10 cellular contexts compared by ENCODE assay signal in the genomic region with DNA sequence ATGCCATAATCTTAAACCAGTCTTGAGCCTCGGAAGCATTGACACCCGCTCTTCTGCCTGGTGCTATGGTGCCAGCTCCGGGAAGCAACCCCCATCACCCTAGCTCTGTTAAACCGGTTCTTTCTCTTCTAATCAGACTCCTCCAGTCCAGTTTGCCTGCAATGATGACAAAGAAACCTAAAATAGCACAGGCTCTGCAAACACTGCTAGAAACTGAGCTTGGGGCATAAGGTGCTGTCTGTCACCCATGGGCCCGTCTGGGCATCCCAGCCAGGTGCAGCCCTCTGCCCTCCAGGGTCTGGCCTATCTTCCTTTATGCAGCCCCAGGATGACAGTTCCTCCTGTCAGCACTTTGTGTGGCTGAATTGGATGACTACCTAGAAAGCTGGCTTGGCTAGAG. TPM values are rescaled to one million over a fixed set of nuclear protein-coding genes. Genes with fewer than 3 reads are reported as not detected.
A peak's percentile ranks its signal among the peaks of the same experiment; 100 is the strongest.
DNase-seq lines count a peak whose midpoint lies in the region; ATAC-seq, FAIRE-seq and TF ChIP-seq lines count a peak whose summit lies in the region.
"Had no signal": no experiment of that assay in that cellular context is flagged by ENCODE, and none has a peak within 500 bp of the region (broad histone marks: within the 10 kb centered on the region; RNA-seq: fewer than 3 reads in every experiment).

No MANE protein-coding gene starts in this region.

- H3K27ac ChIP-seq in astrocyte (ENCODE audit: low read depth, low read length) = peak overlapping the region; percentile 81
- H3K27ac ChIP-seq in left lung = peak overlapping the region; percentile 65 to 78
- H3K27ac ChIP-seq in thoracic aorta = peak overlapping the region; percentile 82 to 90

- CTCF ChIA-PET in activated CD4-positive, alpha-beta T cell treated with anti-CD3 and anti-CD28 coated beads, Interleukin-2, amount 10 ng/mL, durations not matched to agents 7 days and 5 days (lab: Charles Lee) = interaction anchor here (0.8 to 10.3 kb wide), 12 partner anchors 9 to 265 kb away, joined by 3 to 161 read pairs (median 4); no protein-coding TSS in a partner anchor
- CTCF ChIA-PET in T-cell (lab: Charles Lee) = interaction anchor here (0.6 to 5.0 kb wide), 10 partner anchors 9 to 193 kb away, joined by 3 to 63 read pairs (median 5); no protein-coding TSS in a partner anchor

- no peak for FAIRE-seq in astrocyte (lab: Jason Lieb, UNC)

- no peaks in the 10 kb centered on the region for H3K27me3 Mint-ChIP-seq in IgD-negative memory B cell
- no peaks in the 10 kb centered on the region for H3K27me3 Mint-ChIP-seq in astrocyte (ENCODE audit: low read depth, unreplicated experiment)
- H3K27me3 Mint-ChIP-seq in activated CD4-positive, alpha-beta T cell treated with anti-CD3 and anti-CD28 coated beads, Interleukin-2, amount 10 ng/mL, durations not matched to agents 7 days and 5 days = peaks cover 13% of the 10 kb centered on the region
- no peaks in the 10 kb centered on the region for H3K27me3 Mint-ChIP-seq in T-cell

- H3K79me2 ChIP-seq in astrocyte (ENCODE audit: insufficient read depth, low read length) = no peaks in the 10 kb centered on the region

- intact Hi-C loops in left lung (cut with DNase I) = loop anchor here in 1 of 2 donors (5.0 kb wide), 1 partner anchor 54 kb away; no protein-coding TSS in a partner anchor

- POLR2A ChIA-PET in activated CD4-positive, alpha-beta T cell treated with anti-CD3 and anti-CD28 coated beads, Interleukin-2, amount 10 ng/mL, durations not matched to agents 7 days and 5 days (lab: Charles Lee) = no interaction called here
- POLR2A ChIA-PET in T-cell (lab: Charles Lee) = no interaction called here

- H3K36me3 Mint-ChIP-seq in IgD-negative memory B cell (no peaks in the 10 kb centered on the region), astrocyte (ENCODE audit: low read depth, unreplicated experiment) (peaks cover 3% of the 10 kb centered on the region), T-cell (no peaks in the 10 kb centered on the region)
- no peaks in the 10 kb centered on the region for H3K36me3 Mint-ChIP-seq in activated CD4-positive, alpha-beta T cell treated with anti-CD3 and anti-CD28 coated beads, Interleukin-2, amount 10 ng/mL, durations not matched to agents 7 days and 5 days (ENCODE audit: low read depth)

- ATAC-seq in left lung (peak; percentile 61), thoracic aorta (ENCODE audit: insufficient number of reproducible peaks, low FRiP score, low read depth) (no peak), T-cell (replicated peaks in 1 of 4) (no peak), HG02970 (IDR thresholded peaks at IDR 0.05; ENCODE audit: low FRiP score, unreplicated experiment) (no peak)

- no peaks in the 10 kb centered on the region for H4K20me1 ChIP-seq in astrocyte (ENCODE audit: insufficient read depth, low read length)

- peaks cover 46% of the 10 kb centered on the region for H3K4me1 ChIP-seq in astrocyte (ENCODE audit: insufficient read depth, low read length)
- peaks cover 29 to 35% of the 10 kb centered on the region in 2 donors for H3K4me1 ChIP-seq in left lung
- peaks cover 26 to 39% of the 10 kb centered on the region in 2 donors for H3K4me1 ChIP-seq in thoracic aorta (ENCODE audit: control insufficient read depth in 1 of 2, low read depth in 2 of 2)

- peak overlapping the region in 2 of 3 donors; percentile 30 to 83 for H3K27ac Mint-ChIP-seq in IgD-negative memory B cell
- peak overlapping the region; percentile 60 for H3K27ac Mint-ChIP-seq in astrocyte (ENCODE audit: unreplicated experiment)
- no peak overlapping the region for H3K27ac Mint-ChIP-seq in activated CD4-positive, alpha-beta T cell treated with anti-CD3 and anti-CD28 coated beads, Interleukin-2, amount 10 ng/mL, durations not matched to agents 7 days and 5 days
- H3K27ac Mint-ChIP-seq in T-cell = no peak overlapping the region

- peak overlapping the region; percentile 5 for H3K9ac ChIP-seq in astrocyte (ENCODE audit: low read length)

- no peak overlapping the region for H3K4me3 ChIP-seq in astrocyte (ENCODE audit: insufficient read depth, low read depth, low read length)
- H3K4me3 ChIP-seq in left lung = no peak overlapping the region
- H3K4me3 ChIP-seq in thoracic aorta = no peak overlapping the region
- H3K4me3 ChIP-seq: ovary had no signal

- TF ChIP-seq CTCF in astrocyte (IDR thresholded peaks at IDR 0.05; ENCODE audit: insufficient read depth, low read depth, low read length) = no peak
- no peak for TF ChIP-seq CTCF in left lung (IDR thresholded peaks at IDR 0.05)
- TF ChIP-seq CTCF in thoracic aorta (IDR thresholded peaks at IDR 0.05) = no peak

- H3K9me3 Mint-ChIP-seq in IgD-negative memory B cell (no peaks in the 10 kb centered on the region), astrocyte (ENCODE audit: unreplicated experiment) (no peaks in the 10 kb centered on the region), T-cell (no peaks in the 10 kb centered on the region)
- H3K9me3 Mint-ChIP-seq in activated CD4-positive, alpha-beta T cell treated with anti-CD3 and anti-CD28 coated beads, Interleukin-2, amount 10 ng/mL, durations not matched to agents 7 days and 5 days = no peaks in the 10 kb centered on the region

- DNase-seq in astrocyte (ENCODE audit: low read depth) (no peak), left lung (no peak), thoracic aorta (ENCODE audit: low spot score) (no peak), T-cell (no peak), NK-92 (lab: John Stamatoyannopoulos, UW; ENCODE audit: unreplicated experiment) (no peak)
- no peak for DNase-seq in activated CD4-positive, alpha-beta T cell treated with anti-CD3 and anti-CD28 coated beads, Interleukin-2, amount 10 ng/mL, durations not matched to agents 7 days and 5 days
- DNase-seq: activated naive CD4-positive, alpha-beta T cell treated with anti-CD3 and anti-CD28 coated beads, Interleukin-2, amount 50 U/mL, for 16 hours; ovary had no signal

- H3K36me3 ChIP-seq in astrocyte (ENCODE audit: insufficient read depth, low read length) = no peaks in the 10 kb centered on the region
- no peaks in the 10 kb centered on the region for H3K36me3 ChIP-seq in left lung
- no peaks in the 10 kb centered on the region for H3K36me3 ChIP-seq in thoracic aorta
- H3K36me3 ChIP-seq: ovary had no signal

- H2AFZ ChIP-seq in astrocyte (ENCODE audit: low read depth, low read length) = no peak overlapping the region

- no peaks in the 10 kb centered on the region for H3K9me3 ChIP-seq in astrocyte (ENCODE audit: insufficient read depth, low read depth, low read length)
- H3K9me3 ChIP-seq in left lung = no peaks in the 10 kb centered on the region
- H3K9me3 ChIP-seq in thoracic aorta = no peaks in the 10 kb centered on the region
- H3K9me3 ChIP-seq: ovary had no signal

- peaks cover 5 to 13% (median 9%) of the 10 kb centered on the region in 3 donors for H3K4me1 Mint-ChIP-seq in IgD-negative memory B cell
- peaks cover 48% of the 10 kb centered on the region for H3K4me1 Mint-ChIP-seq in astrocyte (ENCODE audit: low read depth, unreplicated experiment)
- peaks cover 9% of the 10 kb centered on the region for H3K4me1 Mint-ChIP-seq in activated CD4-positive, alpha-beta T cell treated with anti-CD3 and anti-CD28 coated beads, Interleukin-2, amount 10 ng/mL, durations not matched to agents 7 days and 5 days
- H3K4me1 Mint-ChIP-seq in T-cell = peaks cover 6 to 10% (median 9%) of the 10 kb centered on the region in 3 donors

- H3K27me3 ChIP-seq in astrocyte (ENCODE audit: insufficient read depth, low read length) (peaks cover 2% of the 10 kb centered on the region), left lung (no peaks in the 10 kb centered on the region), thoracic aorta (replicated peaks; ENCODE audit: insufficient read depth) (no peaks in the 10 kb centered on the region)
- H3K27me3 ChIP-seq: ovary had no signal

- peak overlapping the region; percentile 81 for H3K4me2 ChIP-seq in astrocyte (ENCODE audit: low read length)

- H3K4me3 Mint-ChIP-seq in IgD-negative memory B cell (no peak overlapping the region), astrocyte (ENCODE audit: unreplicated experiment) (no peak overlapping the region), T-cell (no peak overlapping the region)
- no peak overlapping the region for H3K4me3 Mint-ChIP-seq in activated CD4-positive, alpha-beta T cell treated with anti-CD3 and anti-CD28 coated beads, Interleukin-2, amount 10 ng/mL, durations not matched to agents 7 days and 5 days

RNA-seq across cellular contexts. Expression of a gene that starts 14.2 kb away (rescaled TPM):
- polyA plus RNA-seq in IgD-negative memory B cell = 7.2 TPM
- total RNA-seq in astrocyte (16.6 and 19.8 TPM in 2 replicates), left lung (10 to 100 TPM; 28.9 to 36.6 TPM), thoracic aorta (100 to 1,000 TPM in 1 of 2 donors, 10 to 100 TPM in 1; 78.8 to 149 TPM), T-cell (10 to 100 TPM; 50.6 to 59.9 (median 55.5) TPM)
- total RNA-seq in activated CD4-positive, alpha-beta T cell treated with anti-CD3 and anti-CD28 coated beads, Interleukin-2, amount 10 ng/mL, durations not matched to agents 7 days and 5 days = 10 to 100 TPM; 54.4 to 55.8 TPM

RNA-seq across cellular contexts. Expression of a gene that starts 22.4 kb away (rescaled TPM):
- not detected for polyA plus RNA-seq in IgD-negative memory B cell
- total RNA-seq in astrocyte = 81.2 and 90.2 TPM in 2 replicates
- 10 to 100 TPM; 26.6 to 29.0 TPM for total RNA-seq in left lung
- 100 to 1,000 TPM in 1 of 2 donors, 1 to 10 TPM in 1; 8.1 to 100 TPM for total RNA-seq in thoracic aorta
- total RNA-seq in activated CD4-positive, alpha-beta T cell treated with anti-CD3 and anti-CD28 coated beads, Interleukin-2, amount 10 ng/mL, durations not matched to agents 7 days and 5 days = under 1 TPM; 0.89 to 0.96 TPM
- total RNA-seq in T-cell = 1 to 10 TPM in 2 of 5 donors, under 1 TPM in 1, not detected in 2; 0.63 to 1.1 (median 1.1) TPM

Comparison
In these comparisons a context has a peak if more than half of its experiments do, and no peak if none do; other contexts are left out.
1. H3K27ac Mint-ChIP-seq: peak in IgD-negative memory B cell (2 of 3) and astrocyte (single experiment); none in activated CD4-positive, alpha-beta T cell treated with anti-CD3 and anti-CD28 coated beads, Interleukin-2, amount 10 ng/mL, durations not matched to agents 7 days and 5 days (single experiment) and T-cell (0 of 2).
2. RNA of a gene that starts 22.4 kb away (total RNA-seq): 8.1 to 100 TPM in thoracic aorta, 81.2 to 90.2 TPM in astrocyte and 26.6 to 29.0 TPM in left lung; 0.89 to 0.96 TPM in activated CD4-positive, alpha-beta T cell treated with anti-CD3 and anti-CD28 coated beads, Interleukin-2, amount 10 ng/mL, durations not matched to agents 7 days and 5 days and 0.63 to 1.1 TPM in T-cell; every median in the first group is over 4 times any median in the second.
3. Peak in every context shown above with its lines, with median percentiles within 50 percentile points of each other: H3K27ac ChIP-seq.